1 cellular context compared by ENCODE assay signal in the genomic region with DNA sequence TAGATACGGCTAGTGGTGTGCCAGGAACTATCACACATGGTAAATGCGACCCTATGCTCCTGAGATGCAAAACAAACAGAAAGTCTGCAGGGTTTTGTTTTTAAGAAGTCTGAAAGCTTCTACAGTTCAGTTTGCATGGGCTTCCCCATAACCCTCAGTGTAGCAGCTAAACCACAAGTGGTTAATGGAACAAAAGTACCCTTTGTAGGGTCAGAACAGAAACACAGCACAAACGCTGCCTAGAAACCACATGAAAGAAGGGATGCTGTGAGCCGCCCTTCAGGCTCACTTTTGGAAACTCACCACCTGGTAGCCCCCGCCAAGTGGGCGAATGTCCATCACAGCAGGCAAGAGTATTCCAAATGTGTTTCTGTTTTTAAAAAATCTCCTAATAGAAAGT.
TF ChIP-seq lines count a peak whose summit lies in the region.

No MANE protein-coding gene starts in this region.

TF ChIP-seq in GM12878, 131 proteins besides CTCF, POLR2A, EP300 and RAD21 (continued from another document and continues in another):
- TF ChIP-seq ZNF274 (IDR thresholded peaks at IDR 0.05; ENCODE audit: insufficient read depth, insufficient read length) (no peak), MTA3 (IDR thresholded peaks at IDR 0.05; ENCODE audit: borderline replicate concordance, low read length) (peak; percentile 89), GATAD2B (conservative IDR thresholded peaks at IDR 0.05; ENCODE audit: low read depth) (peak; percentile 76), RFX5 (IDR thresholded peaks at IDR 0.05; ENCODE audit: low read depth, low read length) (no peak), MYB (IDR thresholded peaks at IDR 0.05; ENCODE audit: borderline replicate concordance, low read depth, low read length) (peak; percentile 88; the same call in 1 of the 2 replicates), IKZF2 (IDR thresholded peaks at IDR 0.05) (peak; percentile 96 to 98), EED (IDR thresholded peaks at IDR 0.05; ENCODE audit: low read depth) (peak; percentile 89), TCF3 (IDR thresholded peaks at IDR 0.05; ENCODE audit: borderline replicate concordance, insufficient read depth, low read depth, low read length) (peak; percentile 46; the same call in 1 of the 2 replicates), NR2C1 (IDR thresholded peaks at IDR 0.05) (no peak), MEF2B (IDR thresholded peaks at IDR 0.05; ENCODE audit: partially characterized antibody, poor library complexity, severe bottlenecking) (peak; percentile 86), RCOR1 (conservative IDR thresholded peaks at IDR 0.05; ENCODE audit: low read depth, low read length) (0 out of 2 replicates have a peak, but pooled peaks have one; percentile 51), BRCA1 (IDR thresholded peaks at IDR 0.05; ENCODE audit: low read depth, low read length) (no peak), SMC3 (IDR thresholded peaks at IDR 0.05; ENCODE audit: borderline replicate concordance, low read length) (no peak), SMAD1 (IDR thresholded peaks at IDR 0.05; ENCODE audit: low read depth, partially characterized antibody) (no peak), SUPT20H (IDR thresholded peaks at IDR 0.05; ENCODE audit: borderline replicate concordance, control insufficient read depth, low read depth, low read length) (no peak), SREBF2 (IDR thresholded peaks at IDR 0.05; ENCODE audit: low read length) (no peak), ETV6 (conservative IDR thresholded peaks at IDR 0.05 in 1 of 2, IDR thresholded peaks at IDR 0.05 in 1 of 2; ENCODE audit: borderline replicate concordance in 1 of 2, low read depth in 1 of 2) (peak in 1 of 2 experiments; percentile 70; a peak in 2 of 4 replicates), MYC (IDR thresholded peaks at IDR 0.05; ENCODE audit: insufficient read depth, insufficient read length, insufficient replicate concordance, low read length, severe bottlenecking) (no peak), KDM1A (IDR thresholded peaks at IDR 0.05; ENCODE audit: borderline replicate concordance) (no peak), EZH2 (IDR thresholded peaks at IDR 0.05; ENCODE audit: borderline replicate concordance, control insufficient read depth, low read depth, low read length) (no peak), RB1 (IDR thresholded peaks at IDR 0.05; ENCODE audit: borderline replicate concordance) (no peak), CBX3 (IDR thresholded peaks at IDR 0.05; ENCODE audit: borderline replicate concordance, low read depth) (no peak), SPI1 (IDR thresholded peaks at IDR 0.05; ENCODE audit: borderline replicate concordance, insufficient read depth, low read depth, low read length) (no peak), SIX5 (IDR thresholded peaks at IDR 0.05; ENCODE audit: low read depth, low read length, severe bottlenecking) (no peak), MTA2 (IDR thresholded peaks at IDR 0.05; ENCODE audit: low read depth) (peak; percentile 96), WRNIP1 (IDR thresholded peaks at IDR 0.05; ENCODE audit: borderline replicate concordance, low read depth, low read length) (no peak), ZNF207 (IDR thresholded peaks at IDR 0.05; ENCODE audit: borderline replicate concordance) (no peak), BMI1 (IDR thresholded peaks at IDR 0.05; ENCODE audit: borderline replicate concordance) (peak; percentile 70; the same call in 1 of the 2 replicates), RBBP5 (conservative IDR thresholded peaks at IDR 0.05) (no peak), CHD1 (IDR thresholded peaks at IDR 0.05; ENCODE audit: low read depth, low read length) (no peak), SIN3A (IDR thresholded peaks at IDR 0.05; ENCODE audit: low read depth, low read length) (no peak), RAD51 (IDR thresholded peaks at IDR 0.05) (no peak), SREBF1 (IDR thresholded peaks at IDR 0.05; ENCODE audit: low read length) (no peak), ATF7 (IDR thresholded peaks at IDR 0.05; ENCODE audit: low read depth) (peak; percentile 79), BHLHE40 (IDR thresholded peaks at IDR 0.05; ENCODE audit: borderline replicate concordance in 1 of 2, low read depth in 2 of 2, low read length in 1 of 2) (peak; percentile 84 to 91), ESRRA (IDR thresholded peaks at IDR 0.05; ENCODE audit: low read length) (no peak), JUND (IDR thresholded peaks at IDR 0.05; ENCODE audit: low read depth, low read length) (no peak), SRF (IDR thresholded peaks at IDR 0.05; ENCODE audit: low read depth in 2 of 2, low read length in 2 of 2) (no peak), PAX8 (IDR thresholded peaks at IDR 0.05) (no peak), IRF4 (IDR thresholded peaks at IDR 0.05; ENCODE audit: low read depth, low read length) (peak; percentile 73; the same call in 1 of the 2 replicates), TAF1 (IDR thresholded peaks at IDR 0.05; ENCODE audit: borderline replicate concordance, low read depth, low read length) (0 out of 2 replicates have a peak, but pooled peaks have one; percentile 29), CREM (IDR thresholded peaks at IDR 0.05; ENCODE audit: low read depth) (peak; percentile 76), TBL1XR1 (IDR thresholded peaks at IDR 0.05; ENCODE audit: low read depth, low read length) (peak; percentile 93), NR2F1 (conservative IDR thresholded peaks at IDR 0.05) (peak; percentile 96)
- TF ChIP-seq, protein P1, sequence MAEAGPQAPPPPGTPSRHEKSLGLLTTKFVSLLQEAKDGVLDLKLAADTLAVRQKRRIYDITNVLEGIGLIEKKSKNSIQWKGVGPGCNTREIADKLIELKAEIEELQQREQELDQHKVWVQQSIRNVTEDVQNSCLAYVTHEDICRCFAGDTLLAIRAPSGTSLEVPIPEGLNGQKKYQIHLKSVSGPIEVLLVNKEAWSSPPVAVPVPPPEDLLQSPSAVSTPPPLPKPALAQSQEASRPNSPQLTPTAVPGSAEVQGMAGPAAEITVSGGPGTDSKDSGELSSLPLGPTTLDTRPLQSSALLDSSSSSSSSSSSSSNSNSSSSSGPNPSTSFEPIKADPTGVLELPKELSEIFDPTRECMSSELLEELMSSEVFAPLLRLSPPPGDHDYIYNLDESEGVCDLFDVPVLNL (IDR thresholded peaks at IDR 0.05; ENCODE audit: low read depth, low read length): no peak
- TF ChIP-seq, protein P2, sequence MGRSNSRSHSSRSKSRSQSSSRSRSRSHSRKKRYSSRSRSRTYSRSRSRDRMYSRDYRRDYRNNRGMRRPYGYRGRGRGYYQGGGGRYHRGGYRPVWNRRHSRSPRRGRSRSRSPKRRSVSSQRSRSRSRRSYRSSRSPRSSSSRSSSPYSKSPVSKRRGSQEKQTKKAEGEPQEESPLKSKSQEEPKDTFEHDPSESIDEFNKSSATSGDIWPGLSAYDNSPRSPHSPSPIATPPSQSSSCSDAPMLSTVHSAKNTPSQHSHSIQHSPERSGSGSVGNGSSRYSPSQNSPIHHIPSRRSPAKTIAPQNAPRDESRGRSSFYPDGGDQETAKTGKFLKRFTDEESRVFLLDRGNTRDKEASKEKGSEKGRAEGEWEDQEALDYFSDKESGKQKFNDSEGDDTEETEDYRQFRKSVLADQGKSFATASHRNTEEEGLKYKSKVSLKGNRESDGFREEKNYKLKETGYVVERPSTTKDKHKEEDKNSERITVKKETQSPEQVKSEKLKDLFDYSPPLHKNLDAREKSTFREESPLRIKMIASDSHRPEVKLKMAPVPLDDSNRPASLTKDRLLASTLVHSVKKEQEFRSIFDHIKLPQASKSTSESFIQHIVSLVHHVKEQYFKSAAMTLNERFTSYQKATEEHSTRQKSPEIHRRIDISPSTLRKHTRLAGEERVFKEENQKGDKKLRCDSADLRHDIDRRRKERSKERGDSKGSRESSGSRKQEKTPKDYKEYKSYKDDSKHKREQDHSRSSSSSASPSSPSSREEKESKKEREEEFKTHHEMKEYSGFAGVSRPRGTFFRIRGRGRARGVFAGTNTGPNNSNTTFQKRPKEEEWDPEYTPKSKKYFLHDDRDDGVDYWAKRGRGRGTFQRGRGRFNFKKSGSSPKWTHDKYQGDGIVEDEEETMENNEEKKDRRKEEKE (IDR thresholded peaks at IDR 0.05): no peak
- TF ChIP-seq, protein P3, sequence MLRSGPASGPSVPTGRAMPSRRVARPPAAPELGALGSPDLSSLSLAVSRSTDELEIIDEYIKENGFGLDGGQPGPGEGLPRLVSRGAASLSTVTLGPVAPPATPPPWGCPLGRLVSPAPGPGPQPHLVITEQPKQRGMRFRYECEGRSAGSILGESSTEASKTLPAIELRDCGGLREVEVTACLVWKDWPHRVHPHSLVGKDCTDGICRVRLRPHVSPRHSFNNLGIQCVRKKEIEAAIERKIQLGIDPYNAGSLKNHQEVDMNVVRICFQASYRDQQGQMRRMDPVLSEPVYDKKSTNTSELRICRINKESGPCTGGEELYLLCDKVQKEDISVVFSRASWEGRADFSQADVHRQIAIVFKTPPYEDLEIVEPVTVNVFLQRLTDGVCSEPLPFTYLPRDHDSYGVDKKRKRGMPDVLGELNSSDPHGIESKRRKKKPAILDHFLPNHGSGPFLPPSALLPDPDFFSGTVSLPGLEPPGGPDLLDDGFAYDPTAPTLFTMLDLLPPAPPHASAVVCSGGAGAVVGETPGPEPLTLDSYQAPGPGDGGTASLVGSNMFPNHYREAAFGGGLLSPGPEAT (IDR thresholded peaks at IDR 0.05; ENCODE audit: low read depth): peak; percentile 98
- TF ChIP-seq, protein P4, sequence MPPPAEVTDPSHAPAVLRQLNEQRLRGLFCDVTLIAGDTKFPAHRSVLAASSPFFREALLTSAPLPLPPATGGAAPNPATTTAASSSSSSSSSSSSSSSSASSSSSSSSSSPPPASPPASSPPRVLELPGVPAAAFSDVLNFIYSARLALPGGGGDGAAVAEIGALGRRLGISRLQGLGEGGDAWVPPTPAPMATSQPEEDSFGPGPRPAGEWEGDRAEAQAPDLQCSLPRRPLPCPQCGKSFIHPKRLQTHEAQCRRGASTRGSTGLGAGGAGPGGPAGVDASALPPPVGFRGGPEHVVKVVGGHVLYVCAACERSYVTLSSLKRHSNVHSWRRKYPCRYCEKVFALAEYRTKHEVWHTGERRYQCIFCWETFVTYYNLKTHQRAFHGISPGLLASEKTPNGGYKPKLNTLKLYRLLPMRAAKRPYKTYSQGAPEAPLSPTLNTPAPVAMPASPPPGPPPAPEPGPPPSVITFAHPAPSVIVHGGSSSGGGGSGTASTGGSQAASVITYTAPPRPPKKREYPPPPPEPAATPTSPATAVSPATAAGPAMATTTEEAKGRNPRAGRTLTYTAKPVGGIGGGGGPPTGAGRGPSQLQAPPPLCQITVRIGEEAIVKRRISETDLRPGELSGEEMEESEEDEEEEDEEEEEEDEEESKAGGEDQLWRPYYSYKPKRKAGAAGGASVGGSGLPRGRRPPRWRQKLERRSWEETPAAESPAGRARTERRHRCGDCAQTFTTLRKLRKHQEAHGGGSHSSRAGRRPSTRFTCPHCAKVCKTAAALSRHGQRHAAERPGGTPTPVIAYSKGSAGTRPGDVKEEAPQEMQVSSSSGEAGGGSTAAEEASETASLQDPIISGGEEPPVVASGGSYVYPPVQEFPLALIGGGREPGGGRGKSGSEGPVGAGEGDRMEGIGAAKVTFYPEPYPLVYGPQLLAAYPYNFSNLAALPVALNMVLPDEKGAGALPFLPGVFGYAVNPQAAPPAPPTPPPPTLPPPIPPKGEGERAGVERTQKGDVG (CRISPR knock-in tag; IDR thresholded peaks at IDR 0.05): no peak
- TF ChIP-seq, protein P5, sequence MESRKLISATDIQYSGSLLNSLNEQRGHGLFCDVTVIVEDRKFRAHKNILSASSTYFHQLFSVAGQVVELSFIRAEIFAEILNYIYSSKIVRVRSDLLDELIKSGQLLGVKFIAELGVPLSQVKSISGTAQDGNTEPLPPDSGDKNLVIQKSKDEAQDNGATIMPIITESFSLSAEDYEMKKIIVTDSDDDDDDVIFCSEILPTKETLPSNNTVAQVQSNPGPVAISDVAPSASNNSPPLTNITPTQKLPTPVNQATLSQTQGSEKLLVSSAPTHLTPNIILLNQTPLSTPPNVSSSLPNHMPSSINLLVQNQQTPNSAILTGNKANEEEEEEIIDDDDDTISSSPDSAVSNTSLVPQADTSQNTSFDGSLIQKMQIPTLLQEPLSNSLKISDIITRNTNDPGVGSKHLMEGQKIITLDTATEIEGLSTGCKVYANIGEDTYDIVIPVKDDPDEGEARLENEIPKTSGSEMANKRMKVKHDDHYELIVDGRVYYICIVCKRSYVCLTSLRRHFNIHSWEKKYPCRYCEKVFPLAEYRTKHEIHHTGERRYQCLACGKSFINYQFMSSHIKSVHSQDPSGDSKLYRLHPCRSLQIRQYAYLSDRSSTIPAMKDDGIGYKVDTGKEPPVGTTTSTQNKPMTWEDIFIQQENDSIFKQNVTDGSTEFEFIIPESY (IDR thresholded peaks at IDR 0.05): no peak
- TF ChIP-seq, protein P6, sequence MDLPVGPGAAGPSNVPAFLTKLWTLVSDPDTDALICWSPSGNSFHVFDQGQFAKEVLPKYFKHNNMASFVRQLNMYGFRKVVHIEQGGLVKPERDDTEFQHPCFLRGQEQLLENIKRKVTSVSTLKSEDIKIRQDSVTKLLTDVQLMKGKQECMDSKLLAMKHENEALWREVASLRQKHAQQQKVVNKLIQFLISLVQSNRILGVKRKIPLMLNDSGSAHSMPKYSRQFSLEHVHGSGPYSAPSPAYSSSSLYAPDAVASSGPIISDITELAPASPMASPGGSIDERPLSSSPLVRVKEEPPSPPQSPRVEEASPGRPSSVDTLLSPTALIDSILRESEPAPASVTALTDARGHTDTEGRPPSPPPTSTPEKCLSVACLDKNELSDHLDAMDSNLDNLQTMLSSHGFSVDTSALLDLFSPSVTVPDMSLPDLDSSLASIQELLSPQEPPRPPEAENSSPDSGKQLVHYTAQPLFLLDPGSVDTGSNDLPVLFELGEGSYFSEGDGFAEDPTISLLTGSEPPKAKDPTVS (IDR thresholded peaks at IDR 0.05; ENCODE audit: low read depth, low read length): no peak
- TF ChIP-seq, protein P7, sequence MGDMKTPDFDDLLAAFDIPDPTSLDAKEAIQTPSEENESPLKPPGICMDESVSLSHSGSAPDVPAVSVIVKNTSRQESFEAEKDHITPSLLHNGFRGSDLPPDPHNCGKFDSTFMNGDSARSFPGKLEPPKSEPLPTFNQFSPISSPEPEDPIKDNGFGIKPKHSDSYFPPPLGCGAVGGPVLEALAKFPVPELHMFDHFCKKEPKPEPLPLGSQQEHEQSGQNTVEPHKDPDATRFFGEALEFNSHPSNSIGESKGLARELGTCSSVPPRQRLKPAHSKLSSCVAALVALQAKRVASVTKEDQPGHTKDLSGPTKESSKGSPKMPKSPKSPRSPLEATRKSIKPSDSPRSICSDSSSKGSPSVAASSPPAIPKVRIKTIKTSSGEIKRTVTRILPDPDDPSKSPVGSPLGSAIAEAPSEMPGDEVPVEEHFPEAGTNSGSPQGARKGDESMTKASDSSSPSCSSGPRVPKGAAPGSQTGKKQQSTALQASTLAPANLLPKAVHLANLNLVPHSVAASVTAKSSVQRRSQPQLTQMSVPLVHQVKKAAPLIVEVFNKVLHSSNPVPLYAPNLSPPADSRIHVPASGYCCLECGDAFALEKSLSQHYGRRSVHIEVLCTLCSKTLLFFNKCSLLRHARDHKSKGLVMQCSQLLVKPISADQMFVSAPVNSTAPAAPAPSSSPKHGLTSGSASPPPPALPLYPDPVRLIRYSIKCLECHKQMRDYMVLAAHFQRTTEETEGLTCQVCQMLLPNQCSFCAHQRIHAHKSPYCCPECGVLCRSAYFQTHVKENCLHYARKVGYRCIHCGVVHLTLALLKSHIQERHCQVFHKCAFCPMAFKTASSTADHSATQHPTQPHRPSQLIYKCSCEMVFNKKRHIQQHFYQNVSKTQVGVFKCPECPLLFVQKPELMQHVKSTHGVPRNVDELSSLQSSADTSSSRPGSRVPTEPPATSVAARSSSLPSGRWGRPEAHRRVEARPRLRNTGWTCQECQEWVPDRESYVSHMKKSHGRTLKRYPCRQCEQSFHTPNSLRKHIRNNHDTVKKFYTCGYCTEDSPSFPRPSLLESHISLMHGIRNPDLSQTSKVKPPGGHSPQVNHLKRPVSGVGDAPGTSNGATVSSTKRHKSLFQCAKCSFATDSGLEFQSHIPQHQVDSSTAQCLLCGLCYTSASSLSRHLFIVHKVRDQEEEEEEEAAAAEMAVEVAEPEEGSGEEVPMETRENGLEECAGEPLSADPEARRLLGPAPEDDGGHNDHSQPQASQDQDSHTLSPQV (IDR thresholded peaks at IDR 0.05): no peak
